ENCODE assay signal across 26 cellular contexts in the genomic region with DNA sequence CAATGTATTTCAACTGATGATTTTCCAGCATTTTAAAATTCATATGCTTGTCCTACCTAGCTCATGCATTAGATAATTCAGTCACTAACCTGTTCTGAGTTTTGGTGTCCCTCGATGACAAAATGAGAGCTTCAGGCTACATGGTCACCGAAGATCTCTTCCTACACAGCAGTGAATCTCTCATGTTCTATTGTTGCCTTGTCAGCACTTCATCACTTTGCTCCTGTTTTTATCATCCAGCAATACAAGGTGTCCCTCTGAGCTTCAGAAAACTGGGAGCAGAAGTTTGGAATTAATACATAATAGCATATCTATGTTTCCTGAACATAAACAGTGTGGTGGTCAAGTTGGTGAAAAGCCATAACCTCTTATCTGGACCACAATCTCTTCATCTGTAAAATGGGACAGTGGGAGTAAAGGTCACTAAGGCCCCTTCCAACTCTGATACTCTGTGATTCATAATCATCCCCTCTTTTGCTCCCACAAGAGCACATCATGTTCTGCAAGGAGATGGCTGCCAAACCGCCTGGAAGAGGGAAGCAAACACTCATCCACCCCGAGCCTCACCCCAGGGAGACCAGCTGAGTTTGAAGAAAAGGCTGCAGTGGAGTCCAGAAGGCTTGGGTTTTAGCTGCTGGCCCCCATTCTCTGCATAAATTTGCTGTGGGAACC.
DNase-seq lines count a peak whose midpoint lies in the region; ATAC-seq, FAIRE-seq and TF ChIP-seq lines count a peak whose summit lies in the region.
"Had no signal": no experiment of that assay in that cellular context is flagged by ENCODE, and none has a peak within 500 bp of the region (broad histone marks: within the 10 kb centered on the region; RNA-seq: fewer than 3 reads in every experiment).

No MANE protein-coding gene starts in this region.

- ATAC-seq in A549 (no peak), left cardiac atrium (peak; percentile 76 to 89), sciatic nerve (peak; percentile 89), GM21717 (IDR thresholded peaks at IDR 0.05; ENCODE audit: unreplicated experiment) (no peak)
- ATAC-seq: effector memory CD8-positive, alpha-beta T cell; lower lobe of right lung had no signal

- no peak overlapping the region for H3K4me3 ChIP-seq in A549
- no peak overlapping the region for H3K4me3 ChIP-seq in cardiac fibroblast (replicated peaks in 1 of 2; ENCODE audit: low read depth in 2 of 2, low read length in 2 of 2)
- H3K4me3 ChIP-seq: lower lobe of right lung, neural progenitor cell, upper lobe of left lung had no signal

- no peak overlapping the region for H3K27ac ChIP-seq in A549
- H3K27ac ChIP-seq: lower lobe of right lung, neural progenitor cell, upper lobe of left lung had no signal

- no peak for TF ChIP-seq POLR2A in A549 (IDR thresholded peaks at IDR 0.05; ENCODE audit: low read length)

- WGBS in A549 (ENCODE audit: missing lambda C conversion rate), result 61% methylated on average over 4 of the region's 4 CpGs

- POLR2A ChIA-PET in A549 (lab: Yijun Ruan, JAX), result no interaction called here

- intact Hi-C loops in left cardiac atrium (cut with DNase I), result no loop called here
- intact Hi-C loops in sciatic nerve (cut with DNase I), result no loop called here

- CTCF ChIA-PET in A549 (lab: Yijun Ruan, JAX), result interaction anchor here (1.0 kb wide), 1 partner anchor 126 kb away, joined by 4 read pairs; no protein-coding TSS in a partner anchor

- DNase-seq in A549 (ENCODE audit: low read depth in 1 of 2, low spot score in 1 of 2), result no peak
- DNase-seq in cardiac fibroblast (ENCODE audit: low read depth in 2 of 2), result peak; percentile 34 to 44
- DNase-seq in left cardiac atrium, result peak; percentile 64
- DNase-seq in sciatic nerve (ENCODE audit: low spot score), result peak; percentile 80
- DNase-seq in medulla oblongata (ENCODE audit: extremely low spot score), result no peak
- no peak for DNase-seq in NCI-H69 (lab: John Stamatoyannopoulos, UW)
- DNase-seq in SIG-M5 (lab: John Stamatoyannopoulos, UW), result no peak
- DNase-seq: activated CD4-positive, CD25-positive, alpha-beta regulatory T cell treated with anti-CD3 and anti-CD28 coated beads, Interleukin-2, amount 50 U/mL, for 72 hours; activated naive CD4-positive, alpha-beta T cell treated with anti-CD3 and anti-CD28 coated beads, Interleukin-2, amount 50 U/mL, for 16 hours; DMS53; effector memory CD8-positive, alpha-beta T cell; GF-D8; immature natural killer cell; KBM-7; lower lobe of right lung; NCI-H146; NCI-H2171; NCI-H526; stimulated activated CD4-positive, alpha-beta T cell treated with anti-CD3 and anti-CD28 coated beads, Interleukin-4, amount 100 ng/mL, for 24 hours; stimulated activated naive CD4-positive, alpha-beta T cell treated with Interleukin-2 at 50 U/mL for 16 hours; SW 1271; upper lobe of left lung had no signal

- no peak for TF ChIP-seq EP300 in A549 (IDR thresholded peaks at IDR 0.05)

- H3K4me2 ChIP-seq in A549, result no peak overlapping the region
- H3K4me2 ChIP-seq: neural progenitor cell had no signal

- no peak for FAIRE-seq in A549 (lab: Jason Lieb, UNC)
- FAIRE-seq: A204.1, TTC549 had no signal

- no peaks in the 10 kb centered on the region for H3K4me1 ChIP-seq in A549
- H3K4me1 ChIP-seq: lower lobe of right lung, upper lobe of left lung had no signal

- TF ChIP-seq RAD21 in A549 (conservative IDR thresholded peaks at IDR 0.05 in 1 of 2, IDR thresholded peaks at IDR 0.05 in 1 of 2), result no peak

- TF ChIP-seq CTCF in A549 (IDR thresholded peaks at IDR 0.05) (no peak), cardiac fibroblast (IDR thresholded peaks at IDR 0.05; ENCODE audit: low read depth, low read length) (no peak)

- H3K9me3 ChIP-seq in A549, result no peaks in the 10 kb centered on the region
- H3K9me3 ChIP-seq: lower lobe of right lung, upper lobe of left lung had no signal

TF ChIP-seq in A549, 52 proteins besides CTCF, POLR2A, EP300 and RAD21:
- TF ChIP-seq, protein P1, sequence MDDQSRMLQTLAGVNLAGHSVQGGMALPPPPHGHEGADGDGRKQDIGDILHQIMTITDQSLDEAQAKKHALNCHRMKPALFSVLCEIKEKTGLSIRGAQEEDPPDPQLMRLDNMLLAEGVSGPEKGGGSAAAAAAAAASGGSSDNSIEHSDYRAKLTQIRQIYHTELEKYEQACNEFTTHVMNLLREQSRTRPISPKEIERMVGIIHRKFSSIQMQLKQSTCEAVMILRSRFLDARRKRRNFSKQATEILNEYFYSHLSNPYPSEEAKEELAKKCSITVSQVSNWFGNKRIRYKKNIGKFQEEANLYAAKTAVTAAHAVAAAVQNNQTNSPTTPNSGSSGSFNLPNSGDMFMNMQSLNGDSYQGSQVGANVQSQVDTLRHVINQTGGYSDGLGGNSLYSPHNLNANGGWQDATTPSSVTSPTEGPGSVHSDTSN (IDR thresholded peaks at IDR 0.05), result no peak
- TF ChIP-seq MAFK (IDR thresholded peaks at IDR 0.05; ENCODE audit: partially characterized antibody), result peak; percentile 49
- no peak for TF ChIP-seq TFCP2L1 (CRISPR knock-in tag; IDR thresholded peaks at IDR 0.05)
TF ChIP-seq in A549: peak in this region for 1.

Comparison
In these comparisons a context has a peak if more than half of its experiments do, and no peak if none do; other contexts are left out.
1. ATAC-seq: peak in left cardiac atrium (2 of 2) and sciatic nerve (single experiment); none in A549 (0 of 2) and GM21717 (single experiment).
2. DNase-seq: peak in cardiac fibroblast (2 of 2), left cardiac atrium (single experiment) and sciatic nerve (single experiment); none in A549 (0 of 2), medulla oblongata (single experiment), NCI-H69 (single experiment) and SIG-M5 (single experiment).